ENCODE assay signal across 8 cellular contexts in the genomic region with DNA sequence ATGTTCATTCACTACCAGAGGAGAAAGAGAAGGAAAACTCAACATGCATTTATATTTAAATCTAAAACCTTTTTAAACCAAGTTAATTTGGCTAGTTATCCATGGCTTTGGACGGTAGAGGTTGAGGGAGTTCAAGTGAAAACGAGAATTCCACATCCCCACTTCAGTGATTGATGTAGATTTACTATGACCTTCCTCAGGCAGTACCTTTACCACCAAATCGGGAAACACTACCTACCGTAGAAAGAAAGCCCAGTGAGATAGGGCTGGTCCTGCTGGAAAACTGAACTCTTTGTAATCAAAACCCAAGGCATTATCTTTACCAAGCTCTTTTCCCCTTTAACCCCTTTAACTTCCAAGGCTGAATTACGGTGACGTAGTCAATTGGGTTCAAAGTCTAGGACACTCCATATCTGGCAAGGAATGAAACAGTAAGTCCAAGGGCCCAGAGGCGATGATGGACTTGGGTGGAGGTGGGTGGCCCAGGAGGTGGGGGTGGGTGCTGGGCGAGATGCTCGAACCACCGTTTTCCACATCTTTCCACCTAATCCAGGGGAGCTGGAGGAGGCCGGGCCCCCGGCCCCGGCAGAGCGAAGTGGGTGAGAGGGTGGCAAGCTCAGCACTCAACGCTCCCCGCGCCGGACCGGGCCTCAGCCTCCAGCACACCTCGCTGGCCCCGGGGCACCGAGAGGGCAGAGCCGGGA. TPM values are rescaled to one million over a fixed set of nuclear protein-coding genes. Genes with fewer than 3 reads are reported as not detected.
A peak's percentile ranks its signal among the peaks of the same experiment; 100 is the strongest.
DNase-seq lines count a peak whose midpoint lies in the region; ATAC-seq lines count a peak whose summit lies in the region.

No MANE protein-coding gene starts in this region.

- H3K27ac ChIP-seq in right cardiac atrium (ENCODE audit: low read length) = peak overlapping the region; percentile 93

- H3K4me1 ChIP-seq in adipocyte (ENCODE audit: control insufficient read depth, insufficient read depth, low read length) = peaks cover 33% of the 10 kb centered on the region
- H3K4me1 ChIP-seq in right cardiac atrium (ENCODE audit: control insufficient read depth, insufficient read depth, low read length) = no peaks in the 10 kb centered on the region

- H3K27me3 ChIP-seq in adipocyte (replicated peaks; ENCODE audit: control insufficient read depth, insufficient read depth, low read length) (no peaks in the 10 kb centered on the region), right cardiac atrium (ENCODE audit: control insufficient read depth, insufficient read depth) (no peaks in the 10 kb centered on the region)

- peak overlapping the region; percentile 92 for H3K4me3 ChIP-seq in adipocyte (ENCODE audit: low read length)
- peak overlapping the region; percentile 77 for H3K4me3 ChIP-seq in right cardiac atrium (ENCODE audit: low read length)

- no peaks in the 10 kb centered on the region for H3K9me3 ChIP-seq in adipocyte (ENCODE audit: control insufficient read depth, low read length)
- H3K9me3 ChIP-seq in right cardiac atrium (ENCODE audit: control insufficient read depth, low read length) = no peaks in the 10 kb centered on the region

- WGBS in right cardiac atrium = under 1% methylated on average over 23 of the region's 23 CpGs

- H3K36me3 ChIP-seq in adipocyte (ENCODE audit: control insufficient read depth, insufficient read depth, low read length, severe bottlenecking) = no peaks in the 10 kb centered on the region

- H3K9ac ChIP-seq in adipocyte (ENCODE audit: low read length) = peak overlapping the region; percentile 94

- DNase-seq in NCI-H345 (lab: John Stamatoyannopoulos, UW) (peak; percentile 46), NCI-H345 treated with DMSO at 0.1 percent for 48 hours (lab: John Stamatoyannopoulos, UW; ENCODE audit: unreplicated experiment) (no peak), LHCN-M2 (ENCODE audit: low read depth) (peak; percentile 44), adipocyte (ENCODE audit: low read depth) (peak; percentile 66), right cardiac atrium (no peak), putamen (ENCODE audit: low spot score) (peak; percentile 22), amniotic stem cell (lab: John Stamatoyannopoulos, UW) (no peak)

- ATAC-seq in GM21825 (IDR thresholded peaks at IDR 0.05; ENCODE audit: unreplicated experiment) (peak; percentile 8), right cardiac atrium (peak; percentile 71 to 72)

- intact Hi-C loops in right cardiac atrium (cut with DNase I) = loop anchor here in 1 of 4 donors (10.0 kb wide), 1 partner anchor 72 kb away; the partner anchor contains the start of genes PNN and TRAPPC6B

RNA-seq across cellular contexts. Expression of gene SEC23A, which starts 0.6 kb away (rescaled TPM):
- total RNA-seq in LHCN-M2 (2014; rRNA removed) = 140 and 211 TPM in 2 replicates
- 64.0 TPM for polyA plus RNA-seq in LHCN-M2 (2012)
- total RNA-seq in right cardiac atrium = 100 to 1,000 TPM in 2 of 4 donors, 10 to 100 TPM in 2; 81.1 to 129 (median 96.0) TPM
- 35.2 TPM for polyA plus RNA-seq in right cardiac atrium

RNA-seq across cellular contexts. Expression of gene GEMIN2, which starts 11.7 kb away (rescaled TPM):
- total RNA-seq in LHCN-M2 (2014; rRNA removed) (26.6 and 33.6 TPM in 2 replicates), right cardiac atrium (1 to 10 TPM; 6.4 to 8.8 (median 6.9) TPM)
- 6.5 TPM for polyA plus RNA-seq in LHCN-M2 (2012)
- polyA plus RNA-seq in right cardiac atrium = 6.4 TPM

Comparison
In these comparisons a context has a peak if more than half of its experiments do, and no peak if none do; other contexts are left out.
1. DNase-seq: peak in NCI-H345 (single experiment), LHCN-M2 (single experiment), adipocyte (single experiment) and putamen (single experiment); none in NCI-H345 treated with DMSO at 0.1 percent for 48 hours (single experiment), right cardiac atrium (0 of 3) and amniotic stem cell (single experiment).